In the genomic region with DNA sequence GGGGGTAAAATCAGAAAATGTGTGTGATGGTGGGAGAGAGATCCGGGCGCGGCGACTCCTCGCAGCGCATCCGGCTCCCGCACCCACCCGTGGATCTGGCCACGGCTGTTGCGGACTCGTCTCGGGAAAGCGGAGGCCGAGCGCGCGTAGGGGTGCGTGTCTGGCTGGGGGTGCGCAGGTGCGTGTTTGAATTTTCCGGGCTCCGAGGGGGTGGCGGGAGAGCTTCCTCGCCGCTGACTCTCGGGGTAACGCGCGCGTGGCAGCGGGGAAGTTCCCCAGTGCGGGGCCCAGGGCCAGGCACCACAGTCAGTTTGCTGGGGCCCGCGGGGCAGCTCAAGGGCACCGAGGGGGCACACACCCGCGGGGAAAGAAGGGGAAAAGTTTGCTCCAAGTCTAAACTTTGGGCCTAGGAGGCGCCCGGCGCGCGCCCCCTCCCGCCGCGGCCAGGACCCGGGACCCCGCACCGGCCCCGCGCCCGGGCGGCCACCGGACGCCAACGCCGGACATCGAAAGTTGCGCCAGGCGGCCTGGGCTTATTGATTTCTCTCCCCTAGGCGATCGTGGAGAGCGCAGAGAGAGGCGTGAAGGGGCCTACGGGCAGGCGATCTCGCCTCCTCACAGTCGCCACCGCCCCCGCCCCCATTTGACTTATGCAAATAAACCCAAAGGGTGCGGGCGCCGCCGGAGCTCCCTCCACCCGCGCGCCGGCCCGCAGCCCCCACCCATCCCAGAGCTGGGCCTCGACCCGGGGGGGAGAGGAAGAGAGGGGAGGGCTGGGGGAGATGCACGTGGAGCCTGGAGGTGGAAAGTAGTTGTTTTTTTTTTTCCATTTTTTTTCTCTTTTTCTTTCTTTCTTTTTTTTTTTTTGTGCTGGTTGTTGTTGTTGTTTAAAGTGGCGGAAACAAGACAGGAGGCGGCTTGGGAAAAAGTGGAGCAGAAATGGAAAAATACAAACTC, we compare ENCODE assay signal across 1 cellular context.
A peak's percentile ranks its signal among the peaks of the same experiment; 100 is the strongest.
TF ChIP-seq lines count a peak whose summit lies in the region.

No MANE protein-coding gene starts in this region.

TF ChIP-seq in K562, 482 proteins besides CTCF, POLR2A, EP300 and RAD21 (continued from another document and continues in another):
- TF ChIP-seq CHD7 (IDR thresholded peaks at IDR 0.05; ENCODE audit: low read depth, low read length) (no peak), PCBP2 (IDR thresholded peaks at IDR 0.05; ENCODE audit: low read depth, low read length, poor library complexity, severe bottlenecking) (no peak), RERE (CRISPR knock-in tag; IDR thresholded peaks at IDR 0.05; ENCODE audit: borderline replicate concordance) (no peak), PHF21A (IDR thresholded peaks at IDR 0.05; ENCODE audit: borderline replicate concordance, low read depth) (no peak), PBX2 (CRISPR knock-in tag; IDR thresholded peaks at IDR 0.05; ENCODE audit: low read depth) (no peak), PBX2 (tag; conservative IDR thresholded peaks at IDR 0.05; ENCODE audit: low read depth) (no peak), SNRNP70 (optimal IDR thresholded peaks at IDR 0.05; ENCODE audit: low read depth, low read length) (no peak), HNRNPK (IDR thresholded peaks at IDR 0.05; ENCODE audit: low read depth, low read length, poor library complexity, severe bottlenecking) (no peak), HIVEP1 (CRISPR knock-in tag; IDR thresholded peaks at IDR 0.05) (no peak), SP1 (CRISPR knock-in tag; IDR thresholded peaks at IDR 0.05) (0 out of 2 replicates have a peak, but pooled peaks have one; percentile 6), ZNF324 (CRISPR knock-in tag; IDR thresholded peaks at IDR 0.05) (no peak), RBFOX2 (IDR thresholded peaks at IDR 0.05; ENCODE audit: low read depth, low read length) (peak; percentile 67), GABPB1 (CRISPR knock-in tag; IDR thresholded peaks at IDR 0.05) (no peak), ZNF449 (CRISPR knock-in tag; IDR thresholded peaks at IDR 0.05) (no peak), SMAD1 (IDR thresholded peaks at IDR 0.05; ENCODE audit: low read depth, low read length, partially characterized antibody) (no peak), ZBTB17 (CRISPR knock-in tag; IDR thresholded peaks at IDR 0.05) (no peak), TFAM (CRISPR knock-in tag; conservative IDR thresholded peaks at IDR 0.05) (no peak), CLOCK (CRISPR knock-in tag; IDR thresholded peaks at IDR 0.05; ENCODE audit: borderline replicate concordance) (no peak), XRCC4 (IDR thresholded peaks at IDR 0.05; ENCODE audit: extremely low read depth, insufficient read depth, insufficient read length) (no peak), TAL1 (IDR thresholded peaks at IDR 0.05) (no peak)
- TF ChIP-seq, protein P1, sequence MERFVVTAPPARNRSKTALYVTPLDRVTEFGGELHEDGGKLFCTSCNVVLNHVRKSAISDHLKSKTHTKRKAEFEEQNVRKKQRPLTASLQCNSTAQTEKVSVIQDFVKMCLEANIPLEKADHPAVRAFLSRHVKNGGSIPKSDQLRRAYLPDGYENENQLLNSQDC (CRISPR knock-in tag; IDR thresholded peaks at IDR 0.05): no peak
